ENCODE assay signal across 18 cellular contexts in the genomic region with DNA sequence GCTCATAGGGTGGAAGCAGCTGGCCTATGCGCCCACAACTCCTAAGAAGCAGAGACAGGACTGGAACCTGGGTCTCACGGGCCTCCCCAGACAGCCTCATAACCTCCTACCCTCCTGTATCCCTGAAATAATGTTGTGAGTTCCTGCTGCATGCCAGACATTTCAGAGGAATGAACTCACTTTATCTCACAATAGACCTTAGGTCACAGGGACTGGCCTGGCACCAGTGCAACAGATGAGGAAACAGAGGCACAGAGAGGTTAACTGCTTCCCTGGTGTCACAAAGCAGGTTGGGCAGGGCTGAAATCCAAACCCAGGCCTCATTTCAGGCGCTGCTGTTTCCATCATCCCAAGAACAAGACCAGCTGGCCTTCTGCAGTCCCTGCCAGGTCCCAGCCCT. TPM values are rescaled to one million over a fixed set of nuclear protein-coding genes. Genes with fewer than 3 reads are reported as not detected.
DNase-seq lines count a peak whose midpoint lies in the region; ATAC-seq, FAIRE-seq and TF ChIP-seq lines count a peak whose summit lies in the region.
"Had no signal": no experiment of that assay in that cellular context is flagged by ENCODE, and none has a peak within 500 bp of the region (broad histone marks: within the 10 kb centered on the region; RNA-seq: fewer than 3 reads in every experiment).

No MANE protein-coding gene starts in this region.

- peaks cover 11% of the 10 kb centered on the region for H3K27me3 Mint-ChIP-seq in WTC11 (ENCODE audit: low read depth)

- TF ChIP-seq RAD21 in HCT116 (IDR thresholded peaks at IDR 0.05; ENCODE audit: low read depth): no peak

- no peak overlapping the region for H4K8ac ChIP-seq in mesendoderm (ENCODE audit: low read depth, low read length)

- no peaks in the 10 kb centered on the region for H4K20me1 ChIP-seq in HCT116 (ENCODE audit: insufficient read depth)

- H2BK5ac ChIP-seq in mesendoderm (ENCODE audit: low read length): no peak overlapping the region

- no peak overlapping the region for H3K56ac ChIP-seq in mesendoderm (ENCODE audit: low read length)

- H2BK15ac ChIP-seq in mesendoderm (replicated peaks; ENCODE audit: low read depth): no peak overlapping the region

- H3K4me2 ChIP-seq in HCT116 (ENCODE audit: low read length) (0 out of 2 replicates have a peak overlapping the region, but pooled peaks have one; percentile 2), mesendoderm (ENCODE audit: low read length) (no peak overlapping the region)

- no peak for TF ChIP-seq CTCF in HCT116 (IDR thresholded peaks at IDR 0.05 in 2 of 3, conservative IDR thresholded peaks at IDR 0.05 in 1 of 3; ENCODE audit: borderline replicate concordance in 1 of 3, insufficient read depth in 1 of 3, low read depth in 2 of 3, low read length in 2 of 3)
- TF ChIP-seq CTCF in cardiac fibroblast (IDR thresholded peaks at IDR 0.05; ENCODE audit: low read depth, low read length): no peak
- TF ChIP-seq CTCF in WTC11 (IDR thresholded peaks at IDR 0.05): no peak

- peaks cover 2 to 29% of the 10 kb centered on the region in 2 experiments; a peak in 3 of 4 replicates for H3K4me1 ChIP-seq in HCT116 (ENCODE audit: control insufficient read depth in 1 of 2, insufficient read depth in 2 of 2, low read length in 2 of 2)
- peaks cover 5% of the 10 kb centered on the region for H3K4me1 ChIP-seq in mesendoderm (ENCODE audit: control insufficient read depth, low read depth, low read length)

- no peak for TF ChIP-seq POLR2A in HCT116 (IDR thresholded peaks at IDR 0.05; ENCODE audit: borderline replicate concordance, extremely low read depth, insufficient read depth, insufficient read length)

- RAD21 ChIA-PET in HCT116 (lab: Charles Lee; ENCODE audit: low non-redundant PET in 1 of 2, low total read pairs in 2 of 2, uncharacterized antibody in 2 of 2, unreplicated experiment in 2 of 2): no interaction called here

- H3K9ac ChIP-seq in HCT116 (ENCODE audit: low read length): no peak overlapping the region
- H3K9ac ChIP-seq in mesendoderm (ENCODE audit: low read length): no peak overlapping the region

- no peak overlapping the region for H3K23ac ChIP-seq in mesendoderm (ENCODE audit: low read length)

- H2AFZ ChIP-seq in HCT116 (ENCODE audit: low read depth, low read length, poor library complexity, severe bottlenecking): no peak overlapping the region

- no peaks in the 10 kb centered on the region for H3K79me2 ChIP-seq in HCT116 (ENCODE audit: insufficient read depth, low read length)
- H3K79me2 ChIP-seq in mesendoderm (ENCODE audit: control insufficient read depth, insufficient read depth, low read length): no peaks in the 10 kb centered on the region

- no peaks in the 10 kb centered on the region for H3K9me3 Mint-ChIP-seq in WTC11
- H3K9me3 Mint-ChIP-seq: activated T-helper 1 cell treated with anti-CD3 and anti-CD28 coated beads, Interleukin-12 subunit alpha, Interleukin-12 subunit beta, Interleukin-2, Interleukin-4 antibody, amounts not matched to agents 30 ng/mL and 10 ng/mL and 1 ng/mL, durations not matched to agents 14 hours and 24 hours and 36 hours had no signal

- no peaks in the 10 kb centered on the region for H3K27me3 ChIP-seq in HCT116 (ENCODE audit: insufficient read depth, low read length)
- no peaks in the 10 kb centered on the region for H3K27me3 ChIP-seq in mesendoderm (ENCODE audit: insufficient read depth, low read length, poor library complexity)
- H3K27me3 ChIP-seq: ascending aorta, spleen had no signal

- peaks cover 6% of the 10 kb centered on the region for H3K4me1 Mint-ChIP-seq in WTC11

- H2AK5ac ChIP-seq in mesendoderm (ENCODE audit: low read length): no peak overlapping the region

- intact Hi-C loops in HCT116 (cut with micrococcal nuclease): no loop called here

- H3K4me3 ChIP-seq in HCT116 (replicated peaks in 1 of 2; ENCODE audit: low read depth in 1 of 2, low read length in 2 of 2) (no peak overlapping the region), cardiac fibroblast (replicated peaks in 1 of 2; ENCODE audit: low read depth in 2 of 2, low read length in 2 of 2) (no peak overlapping the region), mesendoderm (ENCODE audit: low read length) (no peak overlapping the region)
- H3K4me3 ChIP-seq: ascending aorta, spleen had no signal

- POLR2A ChIA-PET in HCT116 (lab: Charles Lee) (no interaction called here), WTC11 (lab: Charles Lee) (no interaction called here)

- BruUV-seq in HCT116 (replicated peaks; lab: Mats Ljungman, UMichigan): no TSS peak

- no peak overlapping the region for H3K4me3 Mint-ChIP-seq in WTC11
- H3K4me3 Mint-ChIP-seq: activated T-helper 1 cell treated with anti-CD3 and anti-CD28 coated beads, Interleukin-12 subunit alpha, Interleukin-12 subunit beta, Interleukin-2, Interleukin-4 antibody, amounts not matched to agents 30 ng/mL and 10 ng/mL and 1 ng/mL, durations not matched to agents 14 hours and 24 hours and 36 hours had no signal

- H3K36me3 ChIP-seq in HCT116 (ENCODE audit: control insufficient read depth in 1 of 2, insufficient read depth in 2 of 2, low read length in 2 of 2): no peaks in the 10 kb centered on the region; a peak in 1 of 4 replicates
- no peaks in the 10 kb centered on the region for H3K36me3 ChIP-seq in mesendoderm (ENCODE audit: control insufficient read depth, insufficient read depth, low read length)

- no peak overlapping the region for H3K18ac ChIP-seq in mesendoderm (ENCODE audit: low read length)

- H4K5ac ChIP-seq in mesendoderm (ENCODE audit: low read length): no peak overlapping the region

- WGBS in mesendoderm (ENCODE audit: extremely low coverage, insufficient coverage, low lambda C conversion rate): no CpG with 5 or more reads among the region's 3 CpGs

- H3K27ac ChIP-seq in HCT116 (ENCODE audit: low read depth, low read length) (no peak overlapping the region), mesendoderm (ENCODE audit: low read depth, low read length) (no peak overlapping the region)
- H3K27ac ChIP-seq: ascending aorta, C4-2B had no signal

- no peak overlapping the region for H3K27ac Mint-ChIP-seq in WTC11
- H3K27ac Mint-ChIP-seq: activated T-helper 1 cell treated with anti-CD3 and anti-CD28 coated beads, Interleukin-12 subunit alpha, Interleukin-12 subunit beta, Interleukin-2, Interleukin-4 antibody, amounts not matched to agents 30 ng/mL and 10 ng/mL and 1 ng/mL, durations not matched to agents 14 hours and 24 hours and 36 hours had no signal

- no peak for ATAC-seq in HCT116
- ATAC-seq in WTC11: no peak
- no peak for ATAC-seq in HG02678 (IDR thresholded peaks at IDR 0.05; ENCODE audit: unreplicated experiment)

- no peaks in the 10 kb centered on the region for H3K9me2 ChIP-seq in HCT116 (ENCODE audit: insufficient read depth)

- CTCF ChIA-PET in HCT116 (lab: Charles Lee): no interaction called here
- CTCF ChIA-PET in WTC11 (lab: Charles Lee): no interaction called here

- no peak for FAIRE-seq in frontal cortex (lab: Jason Lieb, UNC)
- FAIRE-seq: GM12892 had no signal

- DNase-seq in AG08396 (ENCODE audit: low spot score) (peak; percentile 75), HCT116 (ENCODE audit: low read depth, low spot score) (no peak), cardiac fibroblast (ENCODE audit: low read depth in 2 of 2) (peak; percentile 67 to 78), mesendoderm (peak; percentile 78), frontal cortex (ENCODE audit: low spot score in 2 of 2) (no peak), WTC11 (ENCODE audit: low spot score) (no peak)
- no peak for DNase-seq in activated naive CD4-positive, alpha-beta T cell treated with anti-CD3 and anti-CD28 coated beads, Interleukin-2, amount 50 U/mL, for 16 hours
- DNase-seq: activated CD4-positive, alpha-beta T cell treated with anti-CD3 and anti-CD28 coated beads, Interleukin-2, amount 50 U/mL, for 4 hours; foreskin melanocyte; midbrain; NCI-H187; SHP77; spleen had no signal

- no peaks in the 10 kb centered on the region for H3K9me3 ChIP-seq in HCT116 (ENCODE audit: control insufficient read depth in 1 of 2, insufficient read depth in 1 of 2, low read depth in 1 of 2, low read length in 2 of 2)
- H3K9me3 ChIP-seq: ascending aorta, spleen had no signal

- no peak overlapping the region for H3K4ac ChIP-seq in mesendoderm (ENCODE audit: low read depth, low read length)

- H3K36me3 Mint-ChIP-seq in WTC11: no peaks in the 10 kb centered on the region

- H2BK120ac ChIP-seq in mesendoderm (ENCODE audit: low read depth, low read length): no peak overlapping the region

- no peaks in the 10 kb centered on the region for H3K79me1 ChIP-seq in mesendoderm (ENCODE audit: low read length)

TF ChIP-seq in HCT116, 20 proteins besides CTCF, POLR2A, EP300 and RAD21 (continues in another document):
- TF ChIP-seq YY1 (IDR thresholded peaks at IDR 0.05; ENCODE audit: extremely low read depth, insufficient replicate concordance, low read depth, low read length): no peak
- no peak for TF ChIP-seq ZFX (IDR thresholded peaks at IDR 0.05)
- TF ChIP-seq ATF3 (IDR thresholded peaks at IDR 0.05): no peak
- no peak for TF ChIP-seq FOSL1 (IDR thresholded peaks at IDR 0.05; ENCODE audit: low read depth)
- no peak for TF ChIP-seq EGR1 (IDR thresholded peaks at IDR 0.05; ENCODE audit: low read depth)
- no peak for TF ChIP-seq CEBPB (IDR thresholded peaks at IDR 0.05; ENCODE audit: low read depth)

TF ChIP-seq in WTC11, 78 proteins besides CTCF, POLR2A, EP300 and RAD21 (continues in another document):
- TF ChIP-seq ZNF425 (CRISPR knock-in tag; conservative IDR thresholded peaks at IDR 0.05): no peak

RNA-seq across cellular contexts. Expression of gene PHETA1, which starts 5.3 kb away (rescaled TPM):
- total RNA-seq in HCT116 (2021; ENCODE audit: unreplicated experiment) (10.6 TPM), frontal cortex (8.2 TPM), WTC11 (2021) (12.4 to 18.6 TPM (median 14.9 TPM) in 3 replicates)
- polyA plus RNA-seq in HCT116 (2012): 5.1 and 5.7 TPM in 2 replicates
- polyA plus RNA-seq in mesendoderm (2013, experiment 1 of 2): 4.4 TPM
- 4.3 TPM for polyA plus RNA-seq in mesendoderm (2013, experiment 2 of 2)

RNA-seq across cellular contexts. Expression of gene SH2B3, which starts 42.1 kb away (rescaled TPM):
- 17.3 TPM for total RNA-seq in HCT116 (2021; ENCODE audit: unreplicated experiment)
- polyA plus RNA-seq in HCT116 (2012): 8.7 and 10.1 TPM in 2 replicates
- 21.1 TPM for polyA plus RNA-seq in mesendoderm (2013, experiment 1 of 2)
- 21.3 TPM for polyA plus RNA-seq in mesendoderm (2013, experiment 2 of 2)
- 2.4 TPM for total RNA-seq in frontal cortex
- total RNA-seq in WTC11 (2021): 20.5 to 31.8 TPM (median 20.7 TPM) in 3 replicates

Comparison
In these comparisons a context has a peak if more than half of its experiments do, and no peak if none do; other contexts are left out.
1. DNase-seq: peak in AG08396 (single experiment), cardiac fibroblast (2 of 2) and mesendoderm (single experiment); none in HCT116 (single experiment), activated naive CD4-positive, alpha-beta T cell treated with anti-CD3 and anti-CD28 coated beads, Interleukin-2, amount 50 U/mL, for 16 hours (single experiment), frontal cortex (0 of 2) and WTC11 (single experiment).